ENCODE assay signal across 21 cellular contexts in the genomic region with DNA sequence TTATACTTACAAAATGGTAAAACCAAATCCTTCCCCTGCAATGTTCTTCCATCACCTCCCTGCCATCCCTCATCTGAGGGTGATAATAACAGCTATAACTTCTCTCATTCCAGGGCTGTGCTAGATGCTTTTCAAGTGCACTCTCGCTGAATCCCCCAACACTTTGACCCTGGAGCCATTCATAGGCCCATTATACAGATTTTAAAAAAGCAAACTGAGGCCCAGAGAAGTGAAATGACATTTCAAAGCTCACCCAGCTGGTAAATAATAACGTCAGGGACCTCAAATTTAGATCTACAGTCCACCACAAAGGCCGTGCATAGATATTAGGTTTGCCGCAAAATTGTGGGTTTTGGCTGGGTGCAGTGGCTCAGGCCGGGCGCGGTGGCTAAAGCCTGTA.
A peak's percentile ranks its signal among the peaks of the same experiment; 100 is the strongest.
DNase-seq lines count a peak whose midpoint lies in the region; ATAC-seq, FAIRE-seq and TF ChIP-seq lines count a peak whose summit lies in the region.
"Had no signal": no experiment of that assay in that cellular context is flagged by ENCODE, and none has a peak within 500 bp of the region (broad histone marks: within the 10 kb centered on the region; RNA-seq: fewer than 3 reads in every experiment).

No MANE protein-coding gene starts in this region.

- in situ Hi-C loops in HepG2 (cut with HindIII; ENCODE audit: extremely low pct_ligation_motif_present, low pct_unique_long_range_greater_than_20kb) (no loop called here), Panc1 (cut with HindIII; ENCODE audit: low pct_unique_long_range_greater_than_20kb, low sequenced_read_pairs) (no loop called here)

- no peaks in the 10 kb centered on the region for H3K79me2 ChIP-seq in HepG2 (ENCODE audit: insufficient read depth, low read length)

- peak overlapping the region; percentile 32 for H3K27ac Mint-ChIP-seq in CD8-positive, alpha-beta T cell
- H3K27ac Mint-ChIP-seq: B cell had no signal

- H3K27me3 Mint-ChIP-seq in CD8-positive, alpha-beta T cell (ENCODE audit: low read depth): no peaks in the 10 kb centered on the region
- H3K27me3 Mint-ChIP-seq: B cell; CD4-positive, CD25-positive, alpha-beta regulatory T cell had no signal

- H3K4me2 ChIP-seq in HepG2 (ENCODE audit: low read depth, low read length): no peak overlapping the region
- H3K4me2 ChIP-seq: BLaER1 had no signal

- BruUV-seq in HepG2 (replicated peaks; lab: Mats Ljungman, UMichigan) (no TSS peak), Panc1 (replicated peaks; lab: Mats Ljungman, UMichigan) (no TSS peak)

- H4K20me1 ChIP-seq in HepG2 (ENCODE audit: insufficient read depth, low read length): no peaks in the 10 kb centered on the region
- H4K20me1 ChIP-seq: BLaER1 had no signal

- FAIRE-seq in HepG2 (lab: Jason Lieb, UNC): no peak
- FAIRE-seq: D721Med, GM12891, GM18507, H54 had no signal

- 98% methylated on average over 7 of the region's 7 CpGs for WGBS in HepG2 (ENCODE audit: low lambda C conversion rate)
- 88% methylated on average over 2 of the region's 7 CpGs for WGBS in right lobe of liver (ENCODE audit: insufficient coverage, low coverage, low lambda C conversion rate, missing lambda C conversion rate)

- TF ChIP-seq POLR2A in HepG2 (IDR thresholded peaks at IDR 0.05; ENCODE audit: insufficient read depth in 1 of 2, low read depth in 2 of 2, low read length in 2 of 2): no peak
- TF ChIP-seq POLR2A in right lobe of liver (IDR thresholded peaks at IDR 0.05): no peak

- DNase-seq in HepG2 (ENCODE audit: low spot score) (no peak), right lobe of liver (no peak), Panc1 (ENCODE audit: low read depth, low spot score) (no peak), left colon (no peak), NCI-H146 (lab: John Stamatoyannopoulos, UW) (no peak)
- no peak for DNase-seq in CD8-positive, alpha-beta T cell
- no peak for DNase-seq in central memory CD4-positive, alpha-beta T cell
- DNase-seq: CD8-positive, alpha-beta memory T cell; DMS 273 treated with DMSO at 0.1 percent for 48 hours; EL; GOT3 had no signal

- CTCF ChIA-PET in HepG2 (lab: Yijun Ruan, JAX; ENCODE audit: low intra/inter-chr PET ratio, low total read pairs): no interaction called here
- CTCF ChIA-PET in CD8-positive, alpha-beta T cell (lab: Charles Lee): interaction anchor here (1.2 to 9.8 kb wide), 2 partner anchors 13 to 154 kb away, joined by 4 to 85 read pairs; no protein-coding TSS in a partner anchor
- CTCF ChIA-PET in Panc1 (lab: Charles Lee): interaction anchor here (0.5 to 0.7 kb wide), 2 partner anchors 37 to 71 kb away, joined by 4 to 5 read pairs; no protein-coding TSS in a partner anchor

- no peak for TF ChIP-seq EP300 in HepG2 (IDR thresholded peaks at IDR 0.05; ENCODE audit: low read depth in 2 of 2, low read length in 2 of 2)
- no peak for TF ChIP-seq EP300 in HepG2 (CRISPR knock-in tag; IDR thresholded peaks at IDR 0.05; ENCODE audit: borderline replicate concordance)

- ATAC-seq in HepG2: no peak
- ATAC-seq in right lobe of liver: no peak
- no peak for ATAC-seq in CD8-positive, alpha-beta T cell
- ATAC-seq in Panc1: no peak
- ATAC-seq in left colon: no peak

- H3K27me3 ChIP-seq in HepG2 (ENCODE audit: control insufficient read depth in 1 of 2, insufficient read depth in 2 of 2, low read length in 2 of 2): no peaks in the 10 kb centered on the region
- no peaks in the 10 kb centered on the region for H3K27me3 ChIP-seq in right lobe of liver
- no peaks in the 10 kb centered on the region for H3K27me3 ChIP-seq in CD8-positive, alpha-beta T cell (ENCODE audit: insufficient read depth, low read length)
- H3K27me3 ChIP-seq in Panc1 (ENCODE audit: control insufficient read depth, insufficient read depth, low read length): no peaks in the 10 kb centered on the region
- H3K27me3 ChIP-seq in neutrophil: no peaks in the 10 kb centered on the region
- H3K27me3 ChIP-seq: BLaER1 had no signal

- no peak overlapping the region for H3K27ac ChIP-seq in HepG2 (ENCODE audit: extremely low read length, insufficient read depth, low read length)
- H3K27ac ChIP-seq in right lobe of liver: no peak overlapping the region
- H3K27ac ChIP-seq in CD8-positive, alpha-beta T cell (ENCODE audit: low read depth, low read length): no peak overlapping the region
- H3K27ac ChIP-seq in Panc1 (ENCODE audit: low read length): peak overlapping the region; percentile 80
- H3K27ac ChIP-seq in neutrophil: peak overlapping the region; percentile 92
- H3K27ac ChIP-seq: BLaER1, C4-2B had no signal

- peaks cover 25% of the 10 kb centered on the region for H3K4me1 ChIP-seq in HepG2 (ENCODE audit: insufficient read depth, low read length)
- H3K4me1 ChIP-seq in right lobe of liver: no peaks in the 10 kb centered on the region
- no peaks in the 10 kb centered on the region for H3K4me1 ChIP-seq in CD8-positive, alpha-beta T cell (ENCODE audit: insufficient read depth, low read length)
- peaks cover 43% of the 10 kb centered on the region for H3K4me1 ChIP-seq in Panc1 (ENCODE audit: control insufficient read depth, insufficient read depth, low read length)
- peaks cover 67 to 74% of the 10 kb centered on the region in 2 experiments for H3K4me1 ChIP-seq in neutrophil (ENCODE audit: control insufficient read depth in 1 of 2, insufficient read depth in 1 of 2, low read depth in 1 of 2, low read length in 1 of 2)
- H3K4me1 ChIP-seq: HAP-1 had no signal

- H3K9me3 ChIP-seq in HepG2 (ENCODE audit: low read length) (peaks cover 7% of the 10 kb centered on the region; the same call in 1 of the 2 replicates), right lobe of liver (peaks cover 0 to 4% (median 0%) of the 10 kb centered on the region in 4 donors), Panc1 (ENCODE audit: control insufficient read depth, insufficient read depth, low read depth, low read length) (peaks cover 14% of the 10 kb centered on the region; the same call in 1 of the 2 replicates), neutrophil (no peaks in the 10 kb centered on the region)
- H3K9me3 ChIP-seq in CD8-positive, alpha-beta T cell (ENCODE audit: low read length): no peaks in the 10 kb centered on the region
- H3K9me3 ChIP-seq: HAP-1 had no signal

- H3K36me3 ChIP-seq in HepG2 (replicated peaks in 1 of 2; ENCODE audit: control insufficient read depth in 1 of 2, insufficient read depth in 2 of 2, low read length in 2 of 2): no peaks in the 10 kb centered on the region
- no peaks in the 10 kb centered on the region for H3K36me3 ChIP-seq in right lobe of liver
- H3K36me3 ChIP-seq in CD8-positive, alpha-beta T cell (ENCODE audit: insufficient read depth, low read length): no peaks in the 10 kb centered on the region
- H3K36me3 ChIP-seq in Panc1 (ENCODE audit: control insufficient read depth, insufficient read depth, low read length): no peaks in the 10 kb centered on the region
- no peaks in the 10 kb centered on the region for H3K36me3 ChIP-seq in neutrophil
- H3K36me3 ChIP-seq: HAP-1 had no signal

- TF ChIP-seq CTCF in HepG2 (CRISPR knock-in tag; IDR thresholded peaks at IDR 0.05) (no peak), right lobe of liver (IDR thresholded peaks at IDR 0.05) (no peak), Panc1 (IDR thresholded peaks at IDR 0.05) (no peak), neutrophil (IDR thresholded peaks at IDR 0.05) (no peak)
- no peak for TF ChIP-seq CTCF in CD8-positive, alpha-beta T cell (IDR thresholded peaks at IDR 0.05)

- H3K9me3 Mint-ChIP-seq in CD8-positive, alpha-beta T cell: peaks cover 2% of the 10 kb centered on the region

- intact Hi-C loops in HepG2 (cut with micrococcal nuclease; ENCODE audit: unreplicated experiment): no loop called here
- intact Hi-C loops in right lobe of liver (cut with DNase I): no loop called here
- intact Hi-C loops in CD8-positive, alpha-beta T cell (cut with DNase I, micrococcal nuclease): no loop called here
- intact Hi-C loops in Panc1 (cut with micrococcal nuclease; ENCODE audit: unreplicated experiment): loop anchor here (10.0 kb wide), 1 partner anchor 119 kb away; no protein-coding TSS in a partner anchor
- intact Hi-C loops in left colon (cut with DNase I, micrococcal nuclease): loop anchor here in 1 of 2 donors (5.0 kb wide), 1 partner anchor 51 kb away; no protein-coding TSS in a partner anchor

- H3K9ac ChIP-seq in HepG2 (ENCODE audit: insufficient read depth, low read depth, low read length): no peak overlapping the region
- H3K9ac ChIP-seq: BLaER1 had no signal

- H3K4me3 Mint-ChIP-seq in CD8-positive, alpha-beta T cell: no peak overlapping the region
- H3K4me3 Mint-ChIP-seq: B cell; CD4-positive, CD25-positive, alpha-beta regulatory T cell; CD8-positive, alpha-beta memory T cell had no signal

- H3K4me3 ChIP-seq in HepG2 (replicated peaks in 1 of 3; ENCODE audit: insufficient read depth in 1 of 3, low read depth in 2 of 3, low read length in 3 of 3) (no peak overlapping the region), right lobe of liver (no peak overlapping the region), Panc1 (ENCODE audit: low read depth in 2 of 2, low read length in 2 of 2) (no peak overlapping the region), neutrophil (ENCODE audit: low read depth in 1 of 2, low read length in 1 of 2) (peak overlapping the region in 1 of 2 experiments; percentile 19)
- no peak overlapping the region for H3K4me3 ChIP-seq in CD8-positive, alpha-beta T cell (ENCODE audit: low read depth, low read length)
- H3K4me3 ChIP-seq: BLaER1, HAP-1 had no signal

- no peak for TF ChIP-seq RAD21 in HepG2 (CRISPR knock-in tag; IDR thresholded peaks at IDR 0.05)

- POLR2A ChIA-PET in HepG2 (lab: Yijun Ruan, JAX) (interaction anchor here (0.6 kb wide), 1 partner anchor 584 kb away, joined by 3 read pairs; no protein-coding TSS in a partner anchor), Panc1 (lab: Charles Lee) (no interaction called here)
- POLR2A ChIA-PET in CD8-positive, alpha-beta T cell (lab: Charles Lee): no interaction called here

- no peak overlapping the region for H2AFZ ChIP-seq in HepG2 (ENCODE audit: low read length)

- peaks cover 15% of the 10 kb centered on the region for H3K36me3 Mint-ChIP-seq in CD8-positive, alpha-beta T cell

- peaks cover 11% of the 10 kb centered on the region for H3K4me1 Mint-ChIP-seq in CD8-positive, alpha-beta T cell (ENCODE audit: low read depth)
- H3K4me1 Mint-ChIP-seq: B cell had no signal

TF ChIP-seq in HepG2, 621 proteins besides CTCF, POLR2A, EP300 and RAD21:
- TF ChIP-seq ZNF629 (CRISPR knock-in tag; conservative IDR thresholded peaks at IDR 0.05) (peak; percentile 81), TBP (CRISPR knock-in tag; IDR thresholded peaks at IDR 0.05) (no peak), CHD4 (IDR thresholded peaks at IDR 0.05; ENCODE audit: borderline replicate concordance, low read length) (peak; percentile 77; the same call in 1 of the 2 replicates)

Comparison
In these comparisons a context has a peak if more than half of its experiments do, and no peak if none do; other contexts are left out.
1. H3K27ac ChIP-seq: peak in Panc1 (single experiment) and neutrophil (single experiment); none in HepG2 (single experiment), right lobe of liver (0 of 3) and CD8-positive, alpha-beta T cell (single experiment).